In the genomic region with DNA sequence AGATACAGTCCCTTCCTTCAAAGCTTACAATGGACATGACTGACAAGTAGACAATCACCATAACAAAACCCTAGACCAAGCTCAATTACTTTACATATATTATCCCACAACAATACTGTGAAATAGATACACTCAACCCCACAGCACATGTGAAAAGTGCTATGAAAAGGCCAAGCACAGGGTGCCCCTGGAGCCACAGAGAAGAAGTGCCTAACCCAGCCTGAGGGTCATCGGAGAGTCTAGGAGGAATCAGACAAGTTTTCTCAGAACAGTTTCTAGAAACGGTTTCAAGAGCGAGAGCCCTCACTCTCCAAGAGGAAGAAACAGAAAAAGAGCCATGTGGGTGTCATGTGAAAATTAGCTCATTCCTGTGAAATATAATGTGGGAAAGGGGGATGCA, we compare ENCODE assay signal across 9 cellular contexts. TPM values are rescaled to one million over a fixed set of nuclear protein-coding genes. Genes with fewer than 3 reads are reported as not detected.
"Had no signal": no experiment of that assay in that cellular context is flagged by ENCODE, and none has a peak within 500 bp of the region (broad histone marks: within the 10 kb centered on the region; RNA-seq: fewer than 3 reads in every experiment).

No MANE protein-coding gene starts in this region.

- DNase-seq: GM23248, GOT3, H7, HCEC 1CT had no signal

- H3K9me3 Mint-ChIP-seq: IgD-negative memory B cell had no signal

- H3K27ac ChIP-seq: GM23248, HL-60 had no signal

- H2AFZ ChIP-seq: GM23248 had no signal

- H3K27me3 Mint-ChIP-seq: IgD-negative memory B cell had no signal

- H3K36me3 Mint-ChIP-seq: IgD-negative memory B cell had no signal

- ATAC-seq: HepG2 had no signal

- H3K4me3 ChIP-seq: GM23248 had no signal

- H3K4me1 Mint-ChIP-seq: IgD-negative memory B cell had no signal

- H3K4me3 Mint-ChIP-seq: IgD-negative memory B cell had no signal

- H3K9ac ChIP-seq: GM23248 had no signal

RNA-seq across cellular contexts. Expression of a gene that starts 15.4 kb away (rescaled TPM):
- total RNA-seq: GM23248, H7, HepG2, HT1080 had no signal
- polyA plus RNA-seq: GM23248, HepG2, IgD-negative memory B cell had no signal

RNA-seq across cellular contexts. Expression of a gene that starts 21.1 kb away (rescaled TPM):
- total RNA-seq: GM23248, H4, H7, HepG2, HT1080 had no signal
- polyA plus RNA-seq: GM23248, HepG2 had no signal

RNA-seq across cellular contexts. Expression of a gene that starts 58.9 kb away (rescaled TPM):
- total RNA-seq: H7, HepG2, HT1080 had no signal
- polyA plus RNA-seq: HepG2 had no signal
